In the genomic region with DNA sequence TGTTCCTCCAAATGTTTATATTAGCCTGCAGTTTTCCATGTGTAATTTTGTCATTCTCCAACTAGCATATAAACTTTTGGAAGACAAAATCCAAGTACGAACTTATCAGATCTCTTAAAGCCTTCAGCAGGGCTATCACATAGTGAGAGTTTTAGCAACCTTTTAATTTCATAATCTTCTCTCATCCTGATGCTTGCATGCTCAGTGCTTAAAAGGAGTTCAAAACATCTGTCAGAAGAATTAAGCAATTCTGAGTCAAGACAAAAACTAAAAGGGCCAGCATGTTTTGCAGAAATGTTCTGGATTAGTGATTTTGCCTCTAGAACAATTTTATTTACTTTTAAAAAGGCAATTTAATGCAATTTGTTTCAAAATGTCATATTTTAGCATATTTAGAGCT, we compare ENCODE assay signal across 27 cellular contexts.
"Had no signal": no experiment of that assay in that cellular context is flagged by ENCODE, and none has a peak within 500 bp of the region (broad histone marks: within the 10 kb centered on the region; RNA-seq: fewer than 3 reads in every experiment).

No MANE protein-coding gene starts in this region.

- H3K4me1 Mint-ChIP-seq: activated CD4-positive, alpha-beta T cell treated with anti-CD3 and anti-CD28 coated beads, Interleukin-2, amount 10 ng/mL, durations not matched to agents 24 days and 14 days; activated T-helper 17 cell treated with anti-CD3 and anti-CD28 coated beads, Interleukin-2, amount 50 U/mL, for 72 hours; central memory CD8-positive, alpha-beta T cell had no signal

- FAIRE-seq: bronchial epithelial cell, colon had no signal

- H3K27me3 Mint-ChIP-seq: activated CD4-positive, alpha-beta memory T cell treated with anti-CD3 and anti-CD28 coated beads for 36 hours; activated CD4-positive, alpha-beta T cell treated with anti-CD3 and anti-CD28 coated beads, Interleukin-2, amount 10 ng/mL, durations not matched to agents 24 days and 14 days; activated T-cell treated with anti-CD3 and anti-CD28 coated beads, Interleukin-2, amount 50 U/mL, for 24 hours; activated T-helper 17 cell treated with anti-CD3 and anti-CD28 coated beads, Interleukin-2, amount 50 U/mL, for 72 hours; central memory CD8-positive, alpha-beta T cell; natural killer cell treated with Interleukin-12 subunit alpha and Interleukin-12 subunit beta and Interleukin-15 and Interleukin-18, amount 100 ng/mL, for 72 hours had no signal

- H3K4me3 Mint-ChIP-seq: activated CD4-positive, alpha-beta memory T cell treated with anti-CD3 and anti-CD28 coated beads for 36 hours; activated CD4-positive, alpha-beta T cell treated with anti-CD3 and anti-CD28 coated beads, Interleukin-2, amount 10 ng/mL, durations not matched to agents 24 days and 14 days; activated T-cell treated with anti-CD3 and anti-CD28 coated beads, Interleukin-2, amount 50 U/mL, for 24 hours; activated T-helper 17 cell treated with anti-CD3 and anti-CD28 coated beads, Interleukin-2, amount 50 U/mL, for 72 hours; central memory CD8-positive, alpha-beta T cell; natural killer cell treated with Interleukin-12 subunit alpha and Interleukin-12 subunit beta and Interleukin-15 and Interleukin-18, amount 100 ng/mL, for 72 hours had no signal

- H3K27ac Mint-ChIP-seq: activated CD4-positive, alpha-beta memory T cell treated with anti-CD3 and anti-CD28 coated beads for 36 hours; activated CD4-positive, alpha-beta T cell treated with anti-CD3 and anti-CD28 coated beads, Interleukin-2, amount 10 ng/mL, durations not matched to agents 24 days and 14 days; activated T-cell treated with anti-CD3 and anti-CD28 coated beads, Interleukin-2, amount 50 U/mL, for 24 hours; activated T-helper 17 cell treated with anti-CD3 and anti-CD28 coated beads, Interleukin-2, amount 50 U/mL, for 72 hours; natural killer cell treated with Interleukin-12 subunit alpha and Interleukin-12 subunit beta and Interleukin-15 and Interleukin-18, amount 100 ng/mL, for 72 hours had no signal

- H3K4me1 ChIP-seq: esophagus muscularis mucosa, foreskin keratinocyte, lower lobe of right lung, tibial nerve had no signal

- H3K9me3 ChIP-seq: esophagus muscularis mucosa, heart right ventricle, lower lobe of right lung, tibial nerve had no signal

- H3K4me3 ChIP-seq: esophagus muscularis mucosa, heart right ventricle, lower lobe of right lung, tibial nerve had no signal

- H3K36me3 ChIP-seq: tibial nerve had no signal

- ATAC-seq: activated T-helper 17 cell treated with anti-CD3 and anti-CD28 coated beads, Interleukin-2, amount 50 U/mL, for 72 hours; foreskin keratinocyte; heart right ventricle; left lobe of liver; lower lobe of right lung; natural killer cell treated with Interleukin-12 subunit alpha and Interleukin-12 subunit beta and Interleukin-15 and Interleukin-18, amount 100 ng/mL, for 72 hours; right cardiac atrium had no signal

- DNase-seq: activated CD4-positive, alpha-beta memory T cell treated with anti-CD3 and anti-CD28 coated beads for 36 hours; activated CD4-positive, alpha-beta T cell treated with anti-CD3 and anti-CD28 coated beads, Interleukin-2, amount 10 ng/mL, durations not matched to agents 24 days and 14 days; activated CD4-positive, CD25-positive, alpha-beta regulatory T cell treated with anti-CD3 and anti-CD28 coated beads, Interleukin-2, amount 50 U/mL, for 72 hours; activated CD8-positive, alpha-beta memory T cell treated with anti-CD3 and anti-CD28 coated beads, Interleukin-2, amount 50 U/mL, for 48 hours; activated gamma-delta T cell treated with Interleukin-2 at 50 U/mL for 16 hours; activated naive CD4-positive, alpha-beta T cell treated with anti-CD3 and anti-CD28 coated beads, Interleukin-2, amount 50 U/mL, for 16 hours; activated T-cell treated with anti-CD3 and anti-CD28 coated beads, Interleukin-2, amount 50 U/mL, for 24 hours; dermis blood vessel endothelial cell; effector CD4-positive, alpha-beta T cell; foreskin keratinocyte; heart right ventricle; kidney glomerular epithelial cell; lower lobe of right lung; mesendoderm; posterior cingulate gyrus; right cardiac atrium; stimulated activated CD4-positive, alpha-beta T cell treated with anti-CD3 and anti-CD28 coated beads, Interleukin-2, amount 100 ng/mL, for 48 hours; stimulated activated naive CD4-positive, alpha-beta T cell treated with Interleukin-2 at 50 U/mL for 16 hours; T-helper 2 cell had no signal

- H3K27me3 ChIP-seq: esophagus muscularis mucosa, foreskin keratinocyte, heart right ventricle, tibial nerve had no signal

- H3K9me3 Mint-ChIP-seq: activated CD4-positive, alpha-beta memory T cell treated with anti-CD3 and anti-CD28 coated beads for 36 hours; activated CD4-positive, alpha-beta T cell treated with anti-CD3 and anti-CD28 coated beads, Interleukin-2, amount 10 ng/mL, durations not matched to agents 24 days and 14 days; activated T-cell treated with anti-CD3 and anti-CD28 coated beads, Interleukin-2, amount 50 U/mL, for 24 hours; activated T-helper 17 cell treated with anti-CD3 and anti-CD28 coated beads, Interleukin-2, amount 50 U/mL, for 72 hours; central memory CD8-positive, alpha-beta T cell; natural killer cell treated with Interleukin-12 subunit alpha and Interleukin-12 subunit beta and Interleukin-15 and Interleukin-18, amount 100 ng/mL, for 72 hours had no signal

- H3K27ac ChIP-seq: esophagus muscularis mucosa, foreskin keratinocyte, heart right ventricle, lower lobe of right lung, tibial nerve had no signal
